Comparison of ENCODE assay signal across 18 cellular contexts in the genomic region with DNA sequence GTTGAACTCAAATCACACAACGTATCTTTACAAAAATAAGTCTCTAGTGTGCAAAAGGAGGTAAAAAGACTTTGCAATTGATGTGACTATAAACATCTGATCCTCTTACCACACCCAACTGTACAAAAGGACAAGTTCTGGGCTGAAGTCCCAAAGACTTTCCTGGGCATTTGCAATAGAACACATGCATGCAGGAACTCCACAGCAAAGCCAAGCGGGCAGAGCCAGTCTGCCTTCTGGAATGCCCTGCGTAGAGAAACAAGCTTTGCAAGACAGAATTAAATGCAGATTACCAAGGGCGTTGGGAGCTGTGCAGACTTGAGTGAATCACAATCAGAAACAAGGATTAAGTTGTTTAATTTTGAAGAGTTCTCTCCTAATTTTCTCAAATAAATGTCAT.
DNase-seq lines count a peak whose midpoint lies in the region; ATAC-seq and TF ChIP-seq lines count a peak whose summit lies in the region.
"Had no signal": no experiment of that assay in that cellular context is flagged by ENCODE, and none has a peak within 500 bp of the region (broad histone marks: within the 10 kb centered on the region; RNA-seq: fewer than 3 reads in every experiment).

No MANE protein-coding gene starts in this region.

- H3K9me3 ChIP-seq in adipocyte (ENCODE audit: control insufficient read depth, low read length), result no peaks in the 10 kb centered on the region
- H3K9me3 ChIP-seq in CD8-positive, alpha-beta memory T cell (ENCODE audit: low read length), result no peaks in the 10 kb centered on the region
- H3K9me3 ChIP-seq: Caco-2 had no signal

- H3K9me3 Mint-ChIP-seq in CD8-positive, alpha-beta memory T cell, result no peaks in the 10 kb centered on the region
- H3K9me3 Mint-ChIP-seq: CD14-positive monocyte had no signal

- H3K4me3 ChIP-seq in AG10803 (ENCODE audit: low read length) (no peak overlapping the region), adipocyte (ENCODE audit: low read length) (no peak overlapping the region)
- no peak overlapping the region for H3K4me3 ChIP-seq in CD8-positive, alpha-beta memory T cell (ENCODE audit: low read length)

- no peak overlapping the region for H3K4me3 Mint-ChIP-seq in CD8-positive, alpha-beta memory T cell
- H3K4me3 Mint-ChIP-seq: CD14-positive monocyte had no signal

- no peak for TF ChIP-seq CTCF in AG10803 (conservative IDR thresholded peaks at IDR 0.05; ENCODE audit: low read length)

- DNase-seq in AG10803 (ENCODE audit: low read depth) (peak; percentile 23), adipocyte (ENCODE audit: low read depth) (peak; percentile 65), globus pallidus (ENCODE audit: low spot score) (peak; percentile 5), pons (ENCODE audit: low spot score) (peak; percentile 23), NCI-H187 (lab: John Stamatoyannopoulos, UW) (no peak), SHP77 (lab: John Stamatoyannopoulos, UW) (no peak)
- no peak for DNase-seq in CD8-positive, alpha-beta memory T cell
- DNase-seq: Caco-2, DMS153, KG1, NCI-H1092, NCI-H2107, NCI-H2227 treated with DMSO at 0.1 percent for 48 hours, NCI-H524 treated with DMSO at 0.1 percent for 48 hours, OCI-M1, RPMI8226 had no signal

- POLR2A ChIA-PET in CD8-positive, alpha-beta memory T cell (lab: Charles Lee), result no interaction called here

- no peak overlapping the region for H3K27ac ChIP-seq in CD8-positive, alpha-beta memory T cell (ENCODE audit: low read depth, low read length)

- H3K4me1 ChIP-seq in adipocyte (ENCODE audit: control insufficient read depth, insufficient read depth, low read length), result peaks cover 15% of the 10 kb centered on the region
- no peaks in the 10 kb centered on the region for H3K4me1 ChIP-seq in CD8-positive, alpha-beta memory T cell (ENCODE audit: insufficient read depth, low read length)
- H3K4me1 ChIP-seq: Caco-2 had no signal

- peaks cover 0 to 2% of the 10 kb centered on the region in 2 donors for H3K27me3 Mint-ChIP-seq in CD8-positive, alpha-beta memory T cell

- no peaks in the 10 kb centered on the region for H3K36me3 Mint-ChIP-seq in CD8-positive, alpha-beta memory T cell
- H3K36me3 Mint-ChIP-seq: CD14-positive monocyte had no signal

- H3K4me1 Mint-ChIP-seq in CD8-positive, alpha-beta memory T cell, result no peaks in the 10 kb centered on the region

- H3K27me3 ChIP-seq in adipocyte (replicated peaks; ENCODE audit: control insufficient read depth, insufficient read depth, low read length), result no peaks in the 10 kb centered on the region
- no peaks in the 10 kb centered on the region for H3K27me3 ChIP-seq in CD8-positive, alpha-beta memory T cell (ENCODE audit: insufficient read depth, low read length, poor library complexity, severe bottlenecking)

- CTCF ChIA-PET in CD8-positive, alpha-beta memory T cell (lab: Charles Lee), result no interaction called here

- no peak overlapping the region for H3K27ac Mint-ChIP-seq in CD8-positive, alpha-beta memory T cell
- H3K27ac Mint-ChIP-seq: CD14-positive monocyte had no signal

- H3K9ac ChIP-seq in adipocyte (ENCODE audit: low read length), result no peak overlapping the region

- ATAC-seq in HG03196 (IDR thresholded peaks at IDR 0.05; ENCODE audit: unreplicated experiment), result no peak

- no peaks in the 10 kb centered on the region for H3K36me3 ChIP-seq in adipocyte (ENCODE audit: control insufficient read depth, insufficient read depth, low read length, severe bottlenecking)
- no peaks in the 10 kb centered on the region for H3K36me3 ChIP-seq in CD8-positive, alpha-beta memory T cell (ENCODE audit: insufficient read depth, low read length)

Comparison
In these comparisons a context has a peak if more than half of its experiments do, and no peak if none do; other contexts are left out.
1. DNase-seq: peak in AG10803 (single experiment), adipocyte (single experiment), globus pallidus (single experiment) and pons (single experiment); none in NCI-H187 (0 of 2), SHP77 (0 of 2) and CD8-positive, alpha-beta memory T cell (0 of 5).